In genomic region chr5:102924963-102925362, GRCh38 we compare ENCODE assay signal across 19 cellular contexts.
"Had no signal": no experiment of that assay in that cellular context is flagged by ENCODE, and none has a peak within 500 bp of the region (broad histone marks: within the 10 kb centered on the region; RNA-seq: fewer than 3 reads in every experiment).

No MANE protein-coding gene starts in this region.

- H3K4me1 Mint-ChIP-seq: memory B cell, natural killer cell had no signal

- DNase-seq: dermis blood vessel endothelial cell; effector memory CD4-positive, alpha-beta T cell; foreskin keratinocyte; heart left ventricle; kidney; natural killer cell; right cardiac atrium; sigmoid colon; stimulated activated CD4-positive, alpha-beta T cell treated with anti-CD3 and anti-CD28 coated beads, Interleukin-2, amount 100 ng/mL, for 24 hours; stimulated activated CD4-positive, alpha-beta T cell treated with anti-CD3 and anti-CD28 coated beads, Interleukin-4, amount 100 ng/mL, for 24 hours; stimulated activated naive CD4-positive, alpha-beta T cell treated with Interleukin-2 at 50 U/mL for 16 hours; stomach; thyroid gland had no signal

- H3K4me3 Mint-ChIP-seq: memory B cell; natural killer cell; neural crest cell; stimulated activated effector memory CD8-positive, alpha-beta T cell treated with anti-CD3 and anti-CD28 coated beads, Interleukin-12 subunit alpha, Interleukin-12 subunit beta, amount 100 ng/mL, for 72 hours; type B pancreatic cell had no signal

- ATAC-seq: foreskin keratinocyte, gastroesophageal sphincter, heart left ventricle, left lobe of liver, natural killer cell, right cardiac atrium had no signal

- H3K27me3 Mint-ChIP-seq: memory B cell, type B pancreatic cell had no signal

- H3K27ac Mint-ChIP-seq: memory B cell; natural killer cell; stimulated activated effector memory CD8-positive, alpha-beta T cell treated with anti-CD3 and anti-CD28 coated beads, Interleukin-12 subunit alpha, Interleukin-12 subunit beta, amount 100 ng/mL, for 72 hours; type B pancreatic cell had no signal

- H3K36me3 Mint-ChIP-seq: memory B cell had no signal

- H3K9me3 Mint-ChIP-seq: memory B cell; natural killer cell; neural crest cell; stimulated activated effector memory CD8-positive, alpha-beta T cell treated with anti-CD3 and anti-CD28 coated beads, Interleukin-12 subunit alpha, Interleukin-12 subunit beta, amount 100 ng/mL, for 72 hours; type B pancreatic cell had no signal
